9 cellular contexts compared by ENCODE assay signal in the genomic region with DNA sequence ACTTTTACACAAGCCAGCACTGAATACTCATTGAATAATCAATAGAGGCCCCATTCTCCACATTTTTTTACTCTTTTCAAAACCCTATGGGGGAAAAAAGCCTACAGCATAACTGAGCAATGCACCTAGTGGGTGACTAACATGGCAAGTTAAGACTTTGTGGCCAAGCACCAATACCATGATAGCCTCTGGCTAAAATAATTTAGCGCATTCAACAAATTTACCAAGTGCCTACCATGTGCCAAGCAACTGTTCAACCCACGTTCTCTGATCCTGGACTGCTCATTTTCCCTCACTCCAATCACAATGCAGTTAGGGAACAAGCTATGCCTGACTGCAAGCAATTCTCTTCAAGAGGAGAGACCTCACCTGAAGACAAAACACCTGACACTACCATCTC. TPM values are rescaled to one million over a fixed set of nuclear protein-coding genes. Genes with fewer than 3 reads are reported as not detected.
DNase-seq lines count a peak whose midpoint lies in the region; ATAC-seq and TF ChIP-seq lines count a peak whose summit lies in the region.
"Had no signal": no experiment of that assay in that cellular context is flagged by ENCODE, and none has a peak within 500 bp of the region (broad histone marks: within the 10 kb centered on the region; RNA-seq: fewer than 3 reads in every experiment).

No MANE protein-coding gene starts in this region.

- peak overlapping the region; percentile 97 to 98 for H3K27ac ChIP-seq in tibial artery

- H3K4me1 ChIP-seq in iPS-15b (ENCODE audit: control insufficient read depth, insufficient read depth, low read length) (peaks cover 46% of the 10 kb centered on the region), tibial artery (peaks cover 0 to 71% (median 44%) of the 10 kb centered on the region in 4 donors)

- no peaks in the 10 kb centered on the region for H3K27me3 ChIP-seq in iPS-15b (ENCODE audit: control insufficient read depth, insufficient read depth, low read length)
- H3K27me3 ChIP-seq in tibial artery: no peaks in the 10 kb centered on the region

- H3K4me1 Mint-ChIP-seq in activated naive CD4-positive, alpha-beta T cell treated with anti-CD3 and anti-CD28 coated beads, Interleukin-2, amount 10 ng/mL, durations not matched to agents 7 days and 5 days: peaks cover 66% of the 10 kb centered on the region
- H3K4me1 Mint-ChIP-seq in activated CD4-positive, alpha-beta memory T cell treated with anti-CD3 and anti-CD28 coated beads for 36 hours (ENCODE audit: low read depth): peaks cover 69% of the 10 kb centered on the region

- H3K36me3 ChIP-seq in iPS-15b (ENCODE audit: control insufficient read depth, insufficient read depth, low read length) (no peaks in the 10 kb centered on the region), tibial artery (peaks cover 0 to 7% (median 0%) of the 10 kb centered on the region in 3 donors)

- no peak for ATAC-seq in activated naive CD4-positive, alpha-beta T cell treated with anti-CD3 and anti-CD28 coated beads, Interleukin-2, amount 50 U/mL, for 72 hours
- ATAC-seq in HG03108 (IDR thresholded peaks at IDR 0.05; ENCODE audit: unreplicated experiment): no peak

- TF ChIP-seq CTCF in tibial artery (IDR thresholded peaks at IDR 0.05): no peak

- peak overlapping the region; percentile 62 for H3K9ac ChIP-seq in iPS-15b (ENCODE audit: low read depth, low read length)

- H3K36me3 Mint-ChIP-seq in activated naive CD4-positive, alpha-beta T cell treated with anti-CD3 and anti-CD28 coated beads, Interleukin-2, amount 10 ng/mL, durations not matched to agents 7 days and 5 days: peaks cover 37% of the 10 kb centered on the region
- H3K36me3 Mint-ChIP-seq in activated naive CD4-positive, alpha-beta T cell treated with anti-CD3 and anti-CD28 coated beads, Interleukin-2, amount 50 U/mL, for 72 hours: peaks cover 34 to 51% of the 10 kb centered on the region in 2 donors
- peaks cover 32% of the 10 kb centered on the region for H3K36me3 Mint-ChIP-seq in activated CD4-positive, alpha-beta memory T cell treated with anti-CD3 and anti-CD28 coated beads for 36 hours

- peak overlapping the region; percentile 92 for H3K4me3 Mint-ChIP-seq in activated naive CD4-positive, alpha-beta T cell treated with anti-CD3 and anti-CD28 coated beads, Interleukin-2, amount 10 ng/mL, durations not matched to agents 7 days and 5 days
- H3K4me3 Mint-ChIP-seq in activated CD4-positive, alpha-beta memory T cell treated with anti-CD3 and anti-CD28 coated beads for 36 hours: peak overlapping the region; percentile 87

- CTCF ChIA-PET in activated naive CD4-positive, alpha-beta T cell treated with anti-CD3 and anti-CD28 coated beads, Interleukin-2, amount 10 ng/mL, durations not matched to agents 7 days and 5 days (lab: Charles Lee): no interaction called here
- CTCF ChIA-PET in activated CD4-positive, alpha-beta memory T cell treated with anti-CD3 and anti-CD28 coated beads for 36 hours (lab: Charles Lee): no interaction called here

- H3K9me3 ChIP-seq in iPS-15b (ENCODE audit: control insufficient read depth, insufficient read depth, low read length) (no peaks in the 10 kb centered on the region), tibial artery (no peaks in the 10 kb centered on the region)

- no peaks in the 10 kb centered on the region for H3K9me3 Mint-ChIP-seq in activated naive CD4-positive, alpha-beta T cell treated with anti-CD3 and anti-CD28 coated beads, Interleukin-2, amount 10 ng/mL, durations not matched to agents 7 days and 5 days
- no peaks in the 10 kb centered on the region for H3K9me3 Mint-ChIP-seq in activated naive CD4-positive, alpha-beta T cell treated with anti-CD3 and anti-CD28 coated beads, Interleukin-2, amount 50 U/mL, for 72 hours
- H3K9me3 Mint-ChIP-seq in activated CD4-positive, alpha-beta memory T cell treated with anti-CD3 and anti-CD28 coated beads for 36 hours: no peaks in the 10 kb centered on the region

- H3K27me3 Mint-ChIP-seq in activated naive CD4-positive, alpha-beta T cell treated with anti-CD3 and anti-CD28 coated beads, Interleukin-2, amount 10 ng/mL, durations not matched to agents 7 days and 5 days: no peaks in the 10 kb centered on the region
- no peaks in the 10 kb centered on the region for H3K27me3 Mint-ChIP-seq in activated CD4-positive, alpha-beta memory T cell treated with anti-CD3 and anti-CD28 coated beads for 36 hours

- no peak overlapping the region for H3K27ac Mint-ChIP-seq in activated naive CD4-positive, alpha-beta T cell treated with anti-CD3 and anti-CD28 coated beads, Interleukin-2, amount 10 ng/mL, durations not matched to agents 7 days and 5 days
- peak overlapping the region in 1 of 2 donors; percentile 41 for H3K27ac Mint-ChIP-seq in activated naive CD4-positive, alpha-beta T cell treated with anti-CD3 and anti-CD28 coated beads, Interleukin-2, amount 50 U/mL, for 72 hours
- H3K27ac Mint-ChIP-seq in activated CD4-positive, alpha-beta memory T cell treated with anti-CD3 and anti-CD28 coated beads for 36 hours: peak overlapping the region; percentile 64

- POLR2A ChIA-PET in activated CD4-positive, alpha-beta memory T cell treated with anti-CD3 and anti-CD28 coated beads for 36 hours (lab: Charles Lee): interaction anchor here (1.9 kb wide), 1 partner anchor 25 kb away, joined by 4 read pairs; no protein-coding TSS in a partner anchor

- intact Hi-C loops in activated CD4-positive, alpha-beta memory T cell treated with anti-CD3 and anti-CD28 coated beads for 36 hours (cut with micrococcal nuclease): loop anchor here (10.0 kb wide), 1 partner anchor 273 kb away; no protein-coding TSS in a partner anchor
- intact Hi-C loops in tibial artery (cut with DNase I; ENCODE audit: low total_unique reads): loop anchor here (2.0 to 10.0 kb wide), 3 partner anchors 41 to 373 kb away; a partner anchor contains a TSS

- H3K4me3 ChIP-seq in iPS-15b (ENCODE audit: low read depth, low read length) (peak overlapping the region; percentile 92), tibial artery (peak overlapping the region; percentile 81 to 96)

- no peak for DNase-seq in activated naive CD4-positive, alpha-beta T cell treated with anti-CD3 and anti-CD28 coated beads, Interleukin-2, amount 10 ng/mL, durations not matched to agents 7 days and 5 days
- DNase-seq in activated naive CD4-positive, alpha-beta T cell treated with anti-CD3 and anti-CD28 coated beads, Interleukin-2, amount 50 U/mL, for 72 hours (ENCODE audit: low spot score in 2 of 2): no peak
- DNase-seq in activated CD4-positive, alpha-beta memory T cell treated with anti-CD3 and anti-CD28 coated beads for 36 hours: no peak
- DNase-seq in tibial artery (no peak), LoVo (ENCODE audit: low spot score) (no peak)
- no peak for DNase-seq in stimulated activated CD4-positive, alpha-beta T cell treated with anti-CD3 and anti-CD28 coated beads, Interleukin-4, amount 100 ng/mL, for 4 hours
- DNase-seq: islet precursor cell had no signal

RNA-seq across cellular contexts. Expression of a gene that starts 3.0 kb away (rescaled TPM):
- 100 to 1,000 TPM; 160 to 162 TPM for total RNA-seq in activated naive CD4-positive, alpha-beta T cell treated with anti-CD3 and anti-CD28 coated beads, Interleukin-2, amount 50 U/mL, for 72 hours
- total RNA-seq in activated CD4-positive, alpha-beta memory T cell treated with anti-CD3 and anti-CD28 coated beads for 36 hours: 10 to 100 TPM; 83.9 to 97.8 TPM
